ENCODE assay signal across 21 cellular contexts in genomic region chr13:32454886-32455593, GRCh38. TPM values are rescaled to one million over a fixed set of nuclear protein-coding genes. Genes with fewer than 3 reads are reported as not detected.
A peak's percentile ranks its signal among the peaks of the same experiment; 100 is the strongest.
DNase-seq lines count a peak whose midpoint lies in the region; ATAC-seq, FAIRE-seq and TF ChIP-seq lines count a peak whose summit lies in the region.
"Had no signal": no experiment of that assay in that cellular context is flagged by ENCODE, and none has a peak within 500 bp of the region (broad histone marks: within the 10 kb centered on the region; RNA-seq: fewer than 3 reads in every experiment).

No MANE protein-coding gene starts in this region.

- no peaks in the 10 kb centered on the region for H3K27me3 Mint-ChIP-seq in WTC11 (ENCODE audit: low read depth)
- H3K27me3 Mint-ChIP-seq: CD8-positive, alpha-beta memory T cell had no signal

- ATAC-seq in DND-41 (ENCODE audit: insufficient read depth, low read depth) (peak; percentile 22; the same call in 1 of the 3 replicates), WTC11 (peak; percentile 70), HepG2 (peak; percentile 97), gastrocnemius medialis (peak; percentile 32 to 80), HG02759 (IDR thresholded peaks at IDR 0.05; ENCODE audit: unreplicated experiment) (no peak)
- ATAC-seq in activated CD4-positive, CD25-positive, alpha-beta regulatory T cell treated with anti-CD3 and anti-CD28 coated beads, Interleukin-2, amount 50 U/mL, for 24 hours: no peak

- H3K36me3 ChIP-seq in DND-41 (ENCODE audit: insufficient read depth, low read length): no peaks in the 10 kb centered on the region
- H3K36me3 ChIP-seq in HepG2 (replicated peaks in 1 of 2; ENCODE audit: control insufficient read depth in 1 of 2, insufficient read depth in 2 of 2, low read length in 2 of 2): no peaks in the 10 kb centered on the region
- peaks cover 2 to 15% of the 10 kb centered on the region in 2 donors for H3K36me3 ChIP-seq in gastrocnemius medialis
- H3K36me3 ChIP-seq: SJSA1 had no signal

- H3K4me2 ChIP-seq in DND-41 (ENCODE audit: insufficient read depth, low read length) (no peak overlapping the region), HepG2 (ENCODE audit: low read depth, low read length) (peak overlapping the region; percentile 62)

- H3K4me1 Mint-ChIP-seq in WTC11: no peaks in the 10 kb centered on the region

- no TSS peak for BruUV-seq in HepG2 (replicated peaks; lab: Mats Ljungman, UMichigan)

- H3K4me3 ChIP-seq in DND-41 (ENCODE audit: low read depth in 1 of 2, low read length in 2 of 2): no peak overlapping the region
- peak overlapping the region in 2 of 3 experiments; percentile 6 to 18; a peak in 2 of 6 replicates for H3K4me3 ChIP-seq in HepG2 (replicated peaks in 1 of 3; ENCODE audit: insufficient read depth in 1 of 3, low read depth in 2 of 3, low read length in 3 of 3)
- H3K4me3 ChIP-seq in gastrocnemius medialis: no peak overlapping the region
- H3K4me3 ChIP-seq: Peyer's patch, SJSA1 had no signal

- H3K4me1 ChIP-seq in DND-41 (ENCODE audit: insufficient read depth, low read length): peaks cover 3% of the 10 kb centered on the region; the same call in 1 of the 2 replicates
- H3K4me1 ChIP-seq in HepG2 (ENCODE audit: insufficient read depth, low read length): peaks cover 42% of the 10 kb centered on the region
- H3K4me1 ChIP-seq in gastrocnemius medialis: peaks cover 0 to 11% of the 10 kb centered on the region in 2 donors
- H3K4me1 ChIP-seq: Peyer's patch, SJSA1 had no signal

- H3K4me3 Mint-ChIP-seq in WTC11: no peak overlapping the region
- H3K4me3 Mint-ChIP-seq: CD8-positive, alpha-beta memory T cell had no signal

- FAIRE-seq in HepG2 (lab: Jason Lieb, UNC): no peak
- FAIRE-seq: A204.1, GM18507, H54 had no signal

- H3K9me3 Mint-ChIP-seq in WTC11: peaks cover 26% of the 10 kb centered on the region

- TF ChIP-seq CTCF in DND-41 (IDR thresholded peaks at IDR 0.05; ENCODE audit: borderline replicate concordance, extremely low read depth, low read length, poor library complexity, severe bottlenecking): no peak
- TF ChIP-seq CTCF in WTC11 (IDR thresholded peaks at IDR 0.05): no peak
- peak; percentile 35; the same call in 1 of the 2 replicates for TF ChIP-seq CTCF in HepG2 (CRISPR knock-in tag; IDR thresholded peaks at IDR 0.05)
- no peak for TF ChIP-seq CTCF in gastrocnemius medialis (IDR thresholded peaks at IDR 0.05 in 4 of 5, conservative IDR thresholded peaks at IDR 0.05 in 1 of 5)

- H3K27me3 ChIP-seq in DND-41 (ENCODE audit: insufficient read depth, low read length, poor library complexity) (no peaks in the 10 kb centered on the region), HepG2 (ENCODE audit: control insufficient read depth in 1 of 2, insufficient read depth in 2 of 2, low read length in 2 of 2) (no peaks in the 10 kb centered on the region), gastrocnemius medialis (no peaks in the 10 kb centered on the region)
- H3K27me3 ChIP-seq: Peyer's patch, SJSA1 had no signal

- POLR2A ChIA-PET in WTC11 (lab: Charles Lee): no interaction called here
- POLR2A ChIA-PET in HepG2 (lab: Yijun Ruan, JAX): interaction anchor here (0.7 to 2.3 kb wide), 2 partner anchors 26 to 27 kb away, joined by 3 to 11 read pairs; partner anchors contain the start of gene N4BP2L1

- H2AFZ ChIP-seq in DND-41 (ENCODE audit: low read depth, low read length) (no peak overlapping the region), HepG2 (ENCODE audit: low read length) (no peak overlapping the region)

- peak; percentile 48; the same call in 1 of the 2 replicates for TF ChIP-seq RAD21 in HepG2 (CRISPR knock-in tag; IDR thresholded peaks at IDR 0.05)

- peak; percentile 31 to 52; a peak in 3 of 4 replicates for TF ChIP-seq POLR2A in HepG2 (IDR thresholded peaks at IDR 0.05; ENCODE audit: insufficient read depth in 1 of 2, low read depth in 2 of 2, low read length in 2 of 2)
- TF ChIP-seq POLR2A in gastrocnemius medialis (IDR thresholded peaks at IDR 0.05): no peak

- H3K27ac Mint-ChIP-seq in WTC11: no peak overlapping the region

- CTCF ChIA-PET in WTC11 (lab: Charles Lee): no interaction called here
- CTCF ChIA-PET in HepG2 (lab: Yijun Ruan, JAX; ENCODE audit: low intra/inter-chr PET ratio, low total read pairs): no interaction called here

- H3K9ac ChIP-seq in DND-41 (ENCODE audit: low read depth, low read length) (no peak overlapping the region), HepG2 (ENCODE audit: insufficient read depth, low read depth, low read length) (peak overlapping the region; percentile 41; the same call in 1 of the 2 replicates)

- peaks cover 21% of the 10 kb centered on the region for H3K9me3 ChIP-seq in DND-41 (ENCODE audit: insufficient read depth, low read length, severe bottlenecking)
- peaks cover 21% of the 10 kb centered on the region for H3K9me3 ChIP-seq in HepG2 (ENCODE audit: low read length)
- H3K9me3 ChIP-seq in gastrocnemius medialis: peaks cover 0 to 13% (median 0%) of the 10 kb centered on the region in 3 donors
- H3K9me3 ChIP-seq: SJSA1 had no signal

- TF ChIP-seq EP300 in HepG2 (IDR thresholded peaks at IDR 0.05; ENCODE audit: low read depth in 2 of 2, low read length in 2 of 2) (no peak), HepG2 (CRISPR knock-in tag; IDR thresholded peaks at IDR 0.05; ENCODE audit: borderline replicate concordance) (peak; percentile 33; the same call in 1 of the 2 replicates)

- DNase-seq in DND-41 (no peak), WTC11 (ENCODE audit: low spot score) (peak; percentile 17), HepG2 (ENCODE audit: low spot score) (peak; percentile 80), gastrocnemius medialis (peak in 1 of 2 donors; percentile 32), HPDE6-E6E7 (ENCODE audit: extremely low spot score) (no peak)
- DNase-seq: Calu3; CD8-positive, alpha-beta memory T cell; GDM1; NCI-H1105; NCI-H2029 treated with DMSO at 0.1 percent for 48 hours; NCI-H524 treated with DMSO at 0.1 percent for 48 hours; NCI-H82; Peyer's patch had no signal

- in situ Hi-C loops in HepG2 (cut with HindIII; ENCODE audit: extremely low pct_ligation_motif_present, low pct_unique_long_range_greater_than_20kb) (no loop called here), gastrocnemius medialis (cut with MboI; ENCODE audit: low sequenced_read_pairs in 4 of 4) (no loop called here)

- no peaks in the 10 kb centered on the region for H3K79me2 ChIP-seq in DND-41 (ENCODE audit: insufficient read depth, low read length)
- no peaks in the 10 kb centered on the region for H3K79me2 ChIP-seq in HepG2 (ENCODE audit: insufficient read depth, low read length)

- 29% methylated on average over 4 of the region's 8 CpGs for WGBS in HepG2 (ENCODE audit: low lambda C conversion rate)

- H3K27ac ChIP-seq in DND-41 (ENCODE audit: low read length): no peak overlapping the region
- H3K27ac ChIP-seq in HepG2 (ENCODE audit: extremely low read length, insufficient read depth, low read length): peak overlapping the region; percentile 54
- peak overlapping the region in 1 of 4 donors; percentile 31 for H3K27ac ChIP-seq in gastrocnemius medialis
- H3K27ac ChIP-seq: C4-2B, Peyer's patch, SJSA1 had no signal

- no peaks in the 10 kb centered on the region for H4K20me1 ChIP-seq in DND-41 (ENCODE audit: insufficient read depth, low read length)
- no peaks in the 10 kb centered on the region for H4K20me1 ChIP-seq in HepG2 (ENCODE audit: insufficient read depth, low read length)

- H3K36me3 Mint-ChIP-seq in WTC11: peaks cover 19% of the 10 kb centered on the region

- intact Hi-C loops in HepG2 (cut with micrococcal nuclease; ENCODE audit: unreplicated experiment): no loop called here
- intact Hi-C loops in gastrocnemius medialis (cut with DNase I; ENCODE audit: low total_unique reads): no loop called here

TF ChIP-seq in WTC11, 78 proteins besides CTCF, POLR2A, EP300 and RAD21 (continues in another document):
- TF ChIP-seq E2F5 (CRISPR knock-in tag; IDR thresholded peaks at IDR 0.05): no peak

TF ChIP-seq in HepG2, 621 proteins besides CTCF, POLR2A, EP300 and RAD21 (continues in another document):
- TF ChIP-seq FOXP4 (CRISPR knock-in tag; IDR thresholded peaks at IDR 0.05): no peak

RNA-seq across cellular contexts. Expression of gene N4BP2L1, which starts 27.1 kb away (rescaled TPM):
- total RNA-seq in WTC11 (2021) (3.8 to 5.3 TPM (median 3.8 TPM) in 3 replicates), HepG2 (2016; rRNA removed; fragmentation: Illumina TruSeq; extraction: Trizol) (11.8 and 13.2 TPM in 2 replicates), gastrocnemius medialis (1 to 10 TPM; 6.5 to 10.0 (median 7.2) TPM)
- total RNA-seq in HepG2 (2016; cell fraction: cytosol; rRNA removed; fragmentation: Illumina TruSeq; extraction: Trizol; ENCODE audit: low read depth): 3.8 and 4.6 TPM in 2 replicates
- total RNA-seq in HepG2 (2016; cell fraction: insoluble cytoplasmic fraction; rRNA removed; fragmentation: Illumina TruSeq; extraction: Trizol): 11.6 and 12.8 TPM in 2 replicates
- total RNA-seq in HepG2 (2016; cell fraction: membrane; rRNA removed; fragmentation: Illumina TruSeq; extraction: Trizol): 8.3 and 8.8 TPM in 2 replicates
- 13.1 and 18.3 TPM in 2 replicates for total RNA-seq in HepG2 (2016; cell fraction: nucleus; rRNA removed; fragmentation: Illumina TruSeq; extraction: Trizol)
- 30.4 and 34.5 TPM in 2 replicates for polyA plus RNA-seq in HepG2 (2011; rRNA removed)
- 15.0 and 21.1 TPM in 2 replicates for polyA plus RNA-seq in HepG2 (2011; cell fraction: cytosol; rRNA removed)
- polyA plus RNA-seq in HepG2 (2011; cell fraction: nucleus; rRNA removed): 27.0 and 36.1 TPM in 2 replicates
- 30.9 and 33.4 TPM in 2 replicates for polyA plus RNA-seq in HepG2 (2012)
- polyA plus RNA-seq in HepG2 (2016; cell fraction: cytosol; fragmentation: Illumina TruSeq; extraction: Trizol; ENCODE audit: low read depth): 3.5 and 4.7 TPM in 2 replicates
- polyA plus RNA-seq in HepG2 (2016; cell fraction: insoluble cytoplasmic fraction; fragmentation: Illumina TruSeq; extraction: Trizol; ENCODE audit: low read depth): 13.1 and 14.1 TPM in 2 replicates
- 9.2 and 9.4 TPM in 2 replicates for polyA plus RNA-seq in HepG2 (2016; cell fraction: membrane; fragmentation: Illumina TruSeq; extraction: Trizol; ENCODE audit: low read depth)
- polyA plus RNA-seq in HepG2 (2016; cell fraction: nucleus; fragmentation: Illumina TruSeq; extraction: Trizol; ENCODE audit: insufficient read depth, low read depth): 29.5 and 35.4 TPM in 2 replicates
- polyA minus RNA-seq in HepG2 (2011; rRNA and poly(A)+ RNA removed; ENCODE audit: low replicate concordance): 8.4 TPM in 1 of 2 replicates, not detected in the other
- 11.7 and 12.8 TPM in 2 replicates for polyA minus RNA-seq in HepG2 (2011; cell fraction: cytosol; rRNA and poly(A)+ RNA removed)
- 45.6 and 48.0 TPM in 2 replicates for polyA minus RNA-seq in HepG2 (2011; cell fraction: nucleus; rRNA and poly(A)+ RNA removed)
- total RNA-seq: HT-29 had no signal

Comparison
In these comparisons a context has a peak if more than half of its experiments do, and no peak if none do; other contexts are left out.
1. ATAC-seq: peak in DND-41 (single experiment), WTC11 (single experiment), HepG2 (single experiment) and gastrocnemius medialis (2 of 2); none in HG02759 (single experiment) and activated CD4-positive, CD25-positive, alpha-beta regulatory T cell treated with anti-CD3 and anti-CD28 coated beads, Interleukin-2, amount 50 U/mL, for 24 hours (0 of 2).
2. DNase-seq: peak in WTC11 (single experiment) and HepG2 (single experiment); none in DND-41 (single experiment) and HPDE6-E6E7 (single experiment).
3. H3K4me3 ChIP-seq: peak in HepG2 (2 of 3); none in DND-41 (0 of 2) and gastrocnemius medialis (0 of 4).
4. POLR2A ChIP-seq: peak in HepG2 (2 of 2); none in gastrocnemius medialis (0 of 2).